Comparison of ENCODE assay signal across 1 cellular context in genomic region chr4:40601641-40602040, GRCh38.
A peak's percentile ranks its signal among the peaks of the same experiment; 100 is the strongest.
TF ChIP-seq lines count a peak whose summit lies in the region.

No MANE protein-coding gene starts in this region.

TF ChIP-seq in GM12878, 131 proteins besides CTCF, POLR2A, EP300 and RAD21 (continued from another document):
- TF ChIP-seq RUNX3 (IDR thresholded peaks at IDR 0.05; ENCODE audit: low read length) (peak; percentile 6; the same call in 1 of the 2 replicates), PAX8 (IDR thresholded peaks at IDR 0.05) (no peak), CHD1 (IDR thresholded peaks at IDR 0.05; ENCODE audit: low read depth, low read length) (no peak), BACH1 (IDR thresholded peaks at IDR 0.05; ENCODE audit: borderline replicate concordance) (no peak)
